In the genomic region with DNA sequence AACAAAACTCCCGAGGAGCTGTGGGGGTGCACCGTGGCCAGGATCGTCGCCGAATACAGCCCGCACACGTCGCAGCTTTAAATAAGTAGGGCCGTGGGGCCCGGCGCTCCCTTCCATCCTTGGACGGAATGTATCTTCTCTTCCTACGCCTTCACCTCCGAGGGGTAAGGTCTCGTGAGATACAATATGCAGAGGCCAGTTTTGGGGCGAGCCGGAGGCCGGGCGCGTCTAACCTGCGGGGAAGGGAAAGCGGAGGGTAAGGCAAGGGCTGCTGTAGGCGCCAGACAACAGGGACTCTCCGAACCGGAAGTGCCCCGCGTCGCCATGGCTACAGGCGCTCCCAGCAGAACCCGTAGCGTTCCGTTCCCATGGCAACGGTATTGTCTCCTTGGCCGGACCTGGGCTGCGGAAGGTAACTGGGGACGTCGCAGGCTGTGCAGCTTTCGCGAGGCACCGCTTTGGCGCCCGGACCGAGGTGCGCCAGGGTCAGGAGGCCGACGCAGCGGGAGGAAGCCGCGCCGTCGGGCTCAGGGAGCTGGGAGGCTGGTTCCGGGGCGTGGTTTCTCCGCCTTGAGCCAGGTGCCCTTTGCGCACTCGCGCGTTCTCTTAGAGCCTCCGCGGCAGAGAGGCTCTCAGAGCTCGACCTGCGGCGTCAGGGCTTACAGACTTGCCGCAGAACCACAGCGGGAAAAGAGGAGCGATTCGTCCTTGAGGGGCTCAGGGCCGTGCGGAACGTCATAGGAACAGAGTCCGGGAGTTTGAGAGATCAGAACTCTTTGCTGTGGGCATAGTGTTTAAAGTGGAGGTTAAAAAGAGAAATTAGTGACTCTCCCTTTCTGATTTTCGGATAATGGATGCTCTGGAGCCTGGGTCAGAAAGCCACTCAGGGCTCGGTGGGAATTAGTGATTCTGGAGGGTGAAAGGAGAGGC, we compare ENCODE assay signal across 8 cellular contexts. TPM values are rescaled to one million over a fixed set of nuclear protein-coding genes. Genes with fewer than 3 reads are reported as not detected.
A peak's percentile ranks its signal among the peaks of the same experiment; 100 is the strongest.
DNase-seq lines count a peak whose midpoint lies in the region; ATAC-seq and TF ChIP-seq lines count a peak whose summit lies in the region.

TSS of gene TTC23L (plus strand) at position 380 of the 930 bp plus-strand sequence. CDS start 1,508 bp downstream, outside the sequence.

- H3K4me3 ChIP-seq in coronary artery: peak within 1 kb of the TSS; percentile 88

- peak; percentile 99 for ATAC-seq in GM18868 (IDR thresholded peaks at IDR 0.05; ENCODE audit: unreplicated experiment)
- ATAC-seq in HG03097 (IDR thresholded peaks at IDR 0.05; ENCODE audit: low FRiP score, unreplicated experiment): peak; percentile 97

- no peak for TF ChIP-seq CTCF in coronary artery (IDR thresholded peaks at IDR 0.05)

- DNase-seq in A172 (ENCODE audit: low spot score): peak; percentile 82
- DNase-seq in NCI-H2171 (lab: John Stamatoyannopoulos, UW): peak; percentile 92
- peak; percentile 92 for DNase-seq in activated CD4-positive, alpha-beta T cell treated with anti-CD3 and anti-CD28 coated beads for 48 hours
- peak; percentile 88 for DNase-seq in coronary artery (ENCODE audit: low spot score)
- peak; percentile 97 for DNase-seq in left kidney (ENCODE audit: low read depth, low spot score)
- DNase-seq in stimulated activated CD4-positive, alpha-beta T cell treated with anti-CD3 and anti-CD28 coated beads, Interleukin-1b, Interleukin-23, amount 100 ng/mL, for 4 hours (ENCODE audit: low read depth in 2 of 2): peak; percentile 79 to 83

- peak within 1 kb of the TSS; percentile 69 to 73 for H3K27ac ChIP-seq in coronary artery

RNA-seq across cellular contexts. Expression of gene TTC23L, which starts in this region (rescaled TPM):
- total RNA-seq in A172 (2014; rRNA removed; shearing (Covaris generic)): not detected in 2 replicates

Comparison
In these comparisons a context has a peak if more than half of its experiments do, and no peak if none do; other contexts are left out.
1. Peak in every context shown above with its lines: DNase-seq, ATAC-seq, H3K4me3 ChIP-seq and H3K27ac ChIP-seq.
2. Peak in DNase-seq in A172; RNA of the gene not detected or under 1 TPM.